1 cellular context compared by ENCODE assay signal in the genomic region with DNA sequence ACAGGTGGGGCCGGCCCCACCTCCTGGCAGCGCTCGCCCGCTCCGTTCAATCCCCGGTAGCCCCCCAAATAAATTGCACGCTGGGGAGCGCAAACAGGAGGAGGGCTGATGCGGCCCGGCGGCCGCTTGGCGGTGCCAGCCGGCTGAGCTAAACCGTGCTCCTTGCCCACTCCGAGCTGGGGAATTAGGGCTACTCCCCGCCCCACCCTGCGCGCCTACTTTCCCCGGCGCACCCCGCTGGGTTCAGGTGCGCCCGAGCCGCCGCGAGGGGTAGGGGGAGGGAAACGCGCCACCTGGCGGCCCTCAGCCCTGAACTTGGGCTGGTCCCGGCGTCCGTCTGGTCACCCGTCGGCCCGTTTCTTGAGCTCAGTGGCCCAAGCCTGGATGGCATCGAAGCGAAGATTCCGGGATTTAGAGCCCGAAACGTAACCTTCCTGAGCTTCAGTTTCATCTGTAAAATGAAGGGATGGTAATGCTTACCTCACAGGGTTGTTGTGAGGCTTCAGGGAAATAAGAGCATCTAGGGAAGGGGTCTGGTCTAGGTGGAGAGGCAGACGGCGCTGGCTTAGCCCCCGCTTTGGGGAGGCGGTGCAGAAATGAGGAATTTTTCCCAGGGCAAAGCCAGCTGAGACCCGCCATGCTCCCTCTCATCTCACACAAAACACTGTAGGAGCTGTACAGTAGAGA.
TF ChIP-seq lines count a peak whose summit lies in the region.

No MANE protein-coding gene starts in this region.

TF ChIP-seq in K562, 482 proteins besides CTCF, POLR2A, EP300 and RAD21 (continued from another document and continues in another):
- TF ChIP-seq, protein P1, sequence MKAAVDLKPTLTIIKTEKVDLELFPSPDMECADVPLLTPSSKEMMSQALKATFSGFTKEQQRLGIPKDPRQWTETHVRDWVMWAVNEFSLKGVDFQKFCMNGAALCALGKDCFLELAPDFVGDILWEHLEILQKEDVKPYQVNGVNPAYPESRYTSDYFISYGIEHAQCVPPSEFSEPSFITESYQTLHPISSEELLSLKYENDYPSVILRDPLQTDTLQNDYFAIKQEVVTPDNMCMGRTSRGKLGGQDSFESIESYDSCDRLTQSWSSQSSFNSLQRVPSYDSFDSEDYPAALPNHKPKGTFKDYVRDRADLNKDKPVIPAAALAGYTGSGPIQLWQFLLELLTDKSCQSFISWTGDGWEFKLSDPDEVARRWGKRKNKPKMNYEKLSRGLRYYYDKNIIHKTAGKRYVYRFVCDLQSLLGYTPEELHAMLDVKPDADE (conservative IDR thresholded peaks at IDR 0.05; ENCODE audit: control insufficient read depth, low read depth, low read length), result no peak
- TF ChIP-seq, protein P2, sequence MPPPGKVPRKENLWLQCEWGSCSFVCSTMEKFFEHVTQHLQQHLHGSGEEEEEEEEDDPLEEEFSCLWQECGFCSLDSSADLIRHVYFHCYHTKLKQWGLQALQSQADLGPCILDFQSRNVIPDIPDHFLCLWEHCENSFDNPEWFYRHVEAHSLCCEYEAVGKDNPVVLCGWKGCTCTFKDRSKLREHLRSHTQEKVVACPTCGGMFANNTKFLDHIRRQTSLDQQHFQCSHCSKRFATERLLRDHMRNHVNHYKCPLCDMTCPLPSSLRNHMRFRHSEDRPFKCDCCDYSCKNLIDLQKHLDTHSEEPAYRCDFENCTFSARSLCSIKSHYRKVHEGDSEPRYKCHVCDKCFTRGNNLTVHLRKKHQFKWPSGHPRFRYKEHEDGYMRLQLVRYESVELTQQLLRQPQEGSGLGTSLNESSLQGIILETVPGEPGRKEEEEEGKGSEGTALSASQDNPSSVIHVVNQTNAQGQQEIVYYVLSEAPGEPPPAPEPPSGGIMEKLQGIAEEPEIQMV (tag; conservative IDR thresholded peaks at IDR 0.05; ENCODE audit: low read depth), result no peak
- TF ChIP-seq HMGN3 (IDR thresholded peaks at IDR 0.05; ENCODE audit: borderline replicate concordance, extremely low read depth, insufficient read length, low read depth, low read length), result no peak
- TF ChIP-seq YY1 (IDR thresholded peaks at IDR 0.05; ENCODE audit: borderline replicate concordance in 1 of 3, control insufficient read depth in 1 of 3, extremely low read depth in 1 of 3, insufficient read depth in 3 of 3, insufficient read length in 1 of 3, insufficient replicate concordance in 2 of 3, low read depth in 1 of 3, low read length in 2 of 3), result peak in 1 of 3 experiments; percentile 24
- TF ChIP-seq, protein P3, sequence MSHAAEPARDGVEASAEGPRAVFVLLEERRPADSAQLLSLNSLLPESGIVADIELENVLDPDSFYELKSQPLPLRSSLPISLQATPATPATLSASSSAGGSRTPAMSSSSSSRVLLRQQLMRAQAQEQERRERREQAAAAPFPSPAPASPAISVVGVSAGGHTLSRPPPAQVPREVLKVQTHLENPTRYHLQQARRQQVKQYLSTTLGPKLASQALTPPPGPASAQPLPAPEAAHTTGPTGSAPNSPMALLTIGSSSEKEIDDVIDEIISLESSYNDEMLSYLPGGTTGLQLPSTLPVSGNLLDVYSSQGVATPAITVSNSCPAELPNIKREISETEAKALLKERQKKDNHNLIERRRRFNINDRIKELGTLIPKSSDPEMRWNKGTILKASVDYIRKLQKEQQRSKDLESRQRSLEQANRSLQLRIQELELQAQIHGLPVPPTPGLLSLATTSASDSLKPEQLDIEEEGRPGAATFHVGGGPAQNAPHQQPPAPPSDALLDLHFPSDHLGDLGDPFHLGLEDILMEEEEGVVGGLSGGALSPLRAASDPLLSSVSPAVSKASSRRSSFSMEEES (CRISPR knock-in tag; IDR thresholded peaks at IDR 0.05), result no peak
- TF ChIP-seq ZNF77 (CRISPR knock-in tag; IDR thresholded peaks at IDR 0.05), result no peak
- no peak; a peak in 1 of 4 replicates for TF ChIP-seq TRIM24 (IDR thresholded peaks at IDR 0.05)
- no peak for TF ChIP-seq MCM2 (IDR thresholded peaks at IDR 0.05; ENCODE audit: low read depth)
- no peak for TF ChIP-seq ZNF311 (CRISPR knock-in tag; IDR thresholded peaks at IDR 0.05)
- no peak for TF ChIP-seq TCF7L2 (IDR thresholded peaks at IDR 0.05; ENCODE audit: low read depth, low read length)
- peak; percentile 66; the same call in 1 of the 2 replicates for TF ChIP-seq MTA3 (IDR thresholded peaks at IDR 0.05; ENCODE audit: borderline replicate concordance)
- TF ChIP-seq MTA1 (IDR thresholded peaks at IDR 0.05; ENCODE audit: borderline replicate concordance), result peak; percentile 42; the same call in 1 of the 2 replicates
- no peak for TF ChIP-seq ARHGAP35 (IDR thresholded peaks at IDR 0.05; ENCODE audit: partially characterized antibody)
- no peak for TF ChIP-seq CC2D1A (IDR thresholded peaks at IDR 0.05)
- no peak for TF ChIP-seq HDGF (IDR thresholded peaks at IDR 0.05)
- TF ChIP-seq NCOA1 (IDR thresholded peaks at IDR 0.05; ENCODE audit: low read depth), result no peak
- TF ChIP-seq CBFA2T3 (IDR thresholded peaks at IDR 0.05), result peak; percentile 29; the same call in 1 of the 2 replicates
- TF ChIP-seq DNMT1 (IDR thresholded peaks at IDR 0.05), result no peak
- no peak for TF ChIP-seq RBM15 (IDR thresholded peaks at IDR 0.05; ENCODE audit: insufficient read depth, low read length)
- no peak for TF ChIP-seq SRSF9 (IDR thresholded peaks at IDR 0.05; ENCODE audit: borderline replicate concordance, low read depth, low read length)
- no peak for TF ChIP-seq FUS (optimal IDR thresholded peaks at IDR 0.05; ENCODE audit: low read depth, low read length)
- 0 out of 2 replicates have a peak, but pooled peaks have one; percentile 22 for TF ChIP-seq CHD2 (IDR thresholded peaks at IDR 0.05; ENCODE audit: low read depth, low read length)
- no peak for TF ChIP-seq ZFPM2 (CRISPR knock-in tag; IDR thresholded peaks at IDR 0.05)
- TF ChIP-seq, protein P4, sequence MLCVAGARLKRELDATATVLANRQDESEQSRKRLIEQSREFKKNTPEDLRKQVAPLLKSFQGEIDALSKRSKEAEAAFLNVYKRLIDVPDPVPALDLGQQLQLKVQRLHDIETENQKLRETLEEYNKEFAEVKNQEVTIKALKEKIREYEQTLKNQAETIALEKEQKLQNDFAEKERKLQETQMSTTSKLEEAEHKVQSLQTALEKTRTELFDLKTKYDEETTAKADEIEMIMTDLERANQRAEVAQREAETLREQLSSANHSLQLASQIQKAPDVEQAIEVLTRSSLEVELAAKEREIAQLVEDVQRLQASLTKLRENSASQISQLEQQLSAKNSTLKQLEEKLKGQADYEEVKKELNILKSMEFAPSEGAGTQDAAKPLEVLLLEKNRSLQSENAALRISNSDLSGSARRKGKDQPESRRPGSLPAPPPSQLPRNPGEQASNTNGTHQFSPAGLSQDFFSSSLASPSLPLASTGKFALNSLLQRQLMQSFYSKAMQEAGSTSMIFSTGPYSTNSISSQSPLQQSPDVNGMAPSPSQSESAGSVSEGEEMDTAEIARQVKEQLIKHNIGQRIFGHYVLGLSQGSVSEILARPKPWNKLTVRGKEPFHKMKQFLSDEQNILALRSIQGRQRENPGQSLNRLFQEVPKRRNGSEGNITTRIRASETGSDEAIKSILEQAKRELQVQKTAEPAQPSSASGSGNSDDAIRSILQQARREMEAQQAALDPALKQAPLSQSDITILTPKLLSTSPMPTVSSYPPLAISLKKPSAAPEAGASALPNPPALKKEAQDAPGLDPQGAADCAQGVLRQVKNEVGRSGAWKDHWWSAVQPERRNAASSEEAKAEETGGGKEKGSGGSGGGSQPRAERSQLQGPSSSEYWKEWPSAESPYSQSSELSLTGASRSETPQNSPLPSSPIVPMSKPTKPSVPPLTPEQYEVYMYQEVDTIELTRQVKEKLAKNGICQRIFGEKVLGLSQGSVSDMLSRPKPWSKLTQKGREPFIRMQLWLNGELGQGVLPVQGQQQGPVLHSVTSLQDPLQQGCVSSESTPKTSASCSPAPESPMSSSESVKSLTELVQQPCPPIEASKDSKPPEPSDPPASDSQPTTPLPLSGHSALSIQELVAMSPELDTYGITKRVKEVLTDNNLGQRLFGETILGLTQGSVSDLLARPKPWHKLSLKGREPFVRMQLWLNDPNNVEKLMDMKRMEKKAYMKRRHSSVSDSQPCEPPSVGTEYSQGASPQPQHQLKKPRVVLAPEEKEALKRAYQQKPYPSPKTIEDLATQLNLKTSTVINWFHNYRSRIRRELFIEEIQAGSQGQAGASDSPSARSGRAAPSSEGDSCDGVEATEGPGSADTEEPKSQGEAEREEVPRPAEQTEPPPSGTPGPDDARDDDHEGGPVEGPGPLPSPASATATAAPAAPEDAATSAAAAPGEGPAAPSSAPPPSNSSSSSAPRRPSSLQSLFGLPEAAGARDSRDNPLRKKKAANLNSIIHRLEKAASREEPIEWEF (CRISPR knock-in tag; IDR thresholded peaks at IDR 0.05), result peak; percentile 19; the same call in 1 of the 2 replicates
- TF ChIP-seq FOXJ2 (tag; IDR thresholded peaks at IDR 0.05), result no peak
- no peak for TF ChIP-seq PTRF (tag; IDR thresholded peaks at IDR 0.05)
- TF ChIP-seq SAP30 (IDR thresholded peaks at IDR 0.05; ENCODE audit: borderline replicate concordance, insufficient read depth, low read depth, low read length, poor library complexity, severe bottlenecking), result no peak
- TF ChIP-seq STAG1 (CRISPR knock-in tag; IDR thresholded peaks at IDR 0.05; ENCODE audit: borderline replicate concordance), result peak; percentile 61; the same call in 1 of the 2 replicates
- no peak for TF ChIP-seq MCM3 (IDR thresholded peaks at IDR 0.05)
- no peak for TF ChIP-seq ZSCAN32 (CRISPR knock-in tag; IDR thresholded peaks at IDR 0.05)
- peak; percentile 72 for TF ChIP-seq U2AF1 (optimal IDR thresholded peaks at IDR 0.05; ENCODE audit: low read depth, low read length)
- TF ChIP-seq ZNF444 (CRISPR knock-in tag; IDR thresholded peaks at IDR 0.05), result no peak
- no peak for TF ChIP-seq DIDO1 (tag; IDR thresholded peaks at IDR 0.05; ENCODE audit: low read depth)
- no peak for TF ChIP-seq ZFP36 (IDR thresholded peaks at IDR 0.05; ENCODE audit: low read depth, low read length, partially characterized antibody)
- TF ChIP-seq SETDB1 (IDR thresholded peaks at IDR 0.05; ENCODE audit: low read length), result no peak
- no peak for TF ChIP-seq CBFA2T2 (conservative IDR thresholded peaks at IDR 0.05)
- no peak for TF ChIP-seq PTBP1 (IDR thresholded peaks at IDR 0.05; ENCODE audit: low read depth, low read length)
- TF ChIP-seq, protein P5, sequence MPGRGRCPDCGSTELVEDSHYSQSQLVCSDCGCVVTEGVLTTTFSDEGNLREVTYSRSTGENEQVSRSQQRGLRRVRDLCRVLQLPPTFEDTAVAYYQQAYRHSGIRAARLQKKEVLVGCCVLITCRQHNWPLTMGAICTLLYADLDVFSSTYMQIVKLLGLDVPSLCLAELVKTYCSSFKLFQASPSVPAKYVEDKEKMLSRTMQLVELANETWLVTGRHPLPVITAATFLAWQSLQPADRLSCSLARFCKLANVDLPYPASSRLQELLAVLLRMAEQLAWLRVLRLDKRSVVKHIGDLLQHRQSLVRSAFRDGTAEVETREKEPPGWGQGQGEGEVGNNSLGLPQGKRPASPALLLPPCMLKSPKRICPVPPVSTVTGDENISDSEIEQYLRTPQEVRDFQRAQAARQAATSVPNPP (IDR thresholded peaks at IDR 0.05; ENCODE audit: borderline replicate concordance, insufficient read depth, insufficient read length), result no peak
- no peak for TF ChIP-seq EHMT2 (IDR thresholded peaks at IDR 0.05)
- TF ChIP-seq CAMTA2 (CRISPR knock-in tag; conservative IDR thresholded peaks at IDR 0.05), result no peak
- TF ChIP-seq POLR3G (IDR thresholded peaks at IDR 0.05; ENCODE audit: extremely low read depth, insufficient read length, insufficient replicate concordance), result no peak
- TF ChIP-seq MAFK (IDR thresholded peaks at IDR 0.05; ENCODE audit: low read length), result no peak
- TF ChIP-seq, protein P6, sequence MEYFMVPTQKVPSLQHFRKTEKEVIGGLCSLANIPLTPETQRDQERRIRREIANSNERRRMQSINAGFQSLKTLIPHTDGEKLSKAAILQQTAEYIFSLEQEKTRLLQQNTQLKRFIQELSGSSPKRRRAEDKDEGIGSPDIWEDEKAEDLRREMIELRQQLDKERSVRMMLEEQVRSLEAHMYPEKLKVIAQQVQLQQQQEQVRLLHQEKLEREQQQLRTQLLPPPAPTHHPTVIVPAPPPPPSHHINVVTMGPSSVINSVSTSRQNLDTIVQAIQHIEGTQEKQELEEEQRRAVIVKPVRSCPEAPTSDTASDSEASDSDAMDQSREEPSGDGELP (CRISPR knock-in tag; IDR thresholded peaks at IDR 0.05; ENCODE audit: borderline replicate concordance), result peak; percentile 92
- no peak for TF ChIP-seq KDM1A (IDR thresholded peaks at IDR 0.05)
- TF ChIP-seq IFI16 (CRISPR knock-in tag; IDR thresholded peaks at IDR 0.05), result no peak
- no peak for TF ChIP-seq HDAC3 (IDR thresholded peaks at IDR 0.05; ENCODE audit: borderline replicate concordance, partially characterized antibody)
- TF ChIP-seq, protein P7, sequence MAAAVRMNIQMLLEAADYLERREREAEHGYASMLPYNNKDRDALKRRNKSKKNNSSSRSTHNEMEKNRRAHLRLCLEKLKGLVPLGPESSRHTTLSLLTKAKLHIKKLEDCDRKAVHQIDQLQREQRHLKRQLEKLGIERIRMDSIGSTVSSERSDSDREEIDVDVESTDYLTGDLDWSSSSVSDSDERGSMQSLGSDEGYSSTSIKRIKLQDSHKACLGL (CRISPR knock-in tag; IDR thresholded peaks at IDR 0.05; ENCODE audit: borderline replicate concordance, poor library complexity, severe bottlenecking), result no peak
- TF ChIP-seq RHOXF2B (CRISPR knock-in tag; conservative IDR thresholded peaks at IDR 0.05), result no peak
- TF ChIP-seq ZNF24 (IDR thresholded peaks at IDR 0.05), result no peak
- TF ChIP-seq PPARD (CRISPR knock-in tag; IDR thresholded peaks at IDR 0.05), result no peak
- TF ChIP-seq MCM5 (IDR thresholded peaks at IDR 0.05; ENCODE audit: low read depth), result no peak
- TF ChIP-seq, protein P8, sequence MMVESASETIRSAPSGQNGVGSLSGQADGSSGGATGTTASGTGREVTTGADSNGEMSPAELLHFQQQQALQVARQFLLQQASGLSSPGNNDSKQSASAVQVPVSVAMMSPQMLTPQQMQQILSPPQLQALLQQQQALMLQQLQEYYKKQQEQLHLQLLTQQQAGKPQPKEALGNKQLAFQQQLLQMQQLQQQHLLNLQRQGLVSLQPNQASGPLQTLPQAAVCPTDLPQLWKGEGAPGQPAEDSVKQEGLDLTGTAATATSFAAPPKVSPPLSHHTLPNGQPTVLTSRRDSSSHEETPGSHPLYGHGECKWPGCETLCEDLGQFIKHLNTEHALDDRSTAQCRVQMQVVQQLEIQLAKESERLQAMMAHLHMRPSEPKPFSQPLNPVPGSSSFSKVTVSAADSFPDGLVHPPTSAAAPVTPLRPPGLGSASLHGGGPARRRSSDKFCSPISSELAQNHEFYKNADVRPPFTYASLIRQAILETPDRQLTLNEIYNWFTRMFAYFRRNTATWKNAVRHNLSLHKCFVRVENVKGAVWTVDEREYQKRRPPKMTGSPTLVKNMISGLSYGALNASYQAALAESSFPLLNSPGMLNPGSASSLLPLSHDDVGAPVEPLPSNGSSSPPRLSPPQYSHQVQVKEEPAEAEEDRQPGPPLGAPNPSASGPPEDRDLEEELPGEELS (CRISPR knock-in tag; IDR thresholded peaks at IDR 0.05; ENCODE audit: borderline replicate concordance), result 0 out of 2 replicates have a peak, but pooled peaks have one; percentile 65
- peak; percentile 90 for TF ChIP-seq HDAC2 (IDR thresholded peaks at IDR 0.05)
